14 cellular contexts compared by ENCODE assay signal in genomic region chr1:34166191-34167090, GRCh38. TPM values are rescaled to one million over a fixed set of nuclear protein-coding genes. Genes with fewer than 3 reads are reported as not detected.
DNase-seq lines count a peak whose midpoint lies in the region; ATAC-seq and TF ChIP-seq lines count a peak whose summit lies in the region.
"Had no signal": no experiment of that assay in that cellular context is flagged by ENCODE, and none has a peak within 500 bp of the region (broad histone marks: within the 10 kb centered on the region; RNA-seq: fewer than 3 reads in every experiment).

No MANE protein-coding gene starts in this region.

- no peak overlapping the region for H3K27ac Mint-ChIP-seq in type B pancreatic cell
- H3K27ac Mint-ChIP-seq: natural killer cell had no signal

- H3K27ac ChIP-seq in caudate nucleus (ENCODE audit: low read depth, low read length) (peak overlapping the region; percentile 87), layer of hippocampus (ENCODE audit: low read depth, low read length) (peak overlapping the region; percentile 78)
- H3K27ac ChIP-seq: upper lobe of left lung had no signal

- H3K4me1 Mint-ChIP-seq in type B pancreatic cell (ENCODE audit: unreplicated experiment), result peaks cover 9% of the 10 kb centered on the region

- no peak for TF ChIP-seq CTCF in type B pancreatic cell (conservative IDR thresholded peaks at IDR 0.05)

- H3K27me3 Mint-ChIP-seq in type B pancreatic cell, result peaks cover 88% of the 10 kb centered on the region

- ATAC-seq in left cardiac atrium (peak in 1 of 2 donors; percentile 10), Right ventricle myocardium inferior (no peak)
- ATAC-seq: natural killer cell had no signal

- DNase-seq in left cardiac atrium (peak; percentile 44), Right ventricle myocardium inferior (ENCODE audit: missing footprints) (no peak), caudate nucleus (lab: John Stamatoyannopoulos, UW) (peak in 59 of 61 donors; percentile 36 to 91 (median 82)), type B pancreatic cell (ENCODE audit: extremely low spot score, unreplicated experiment) (no peak), HuH-7 (ENCODE audit: low spot score) (no peak), DMS153 (lab: John Stamatoyannopoulos, UW) (no peak)
- DNase-seq in stimulated activated CD4-positive, alpha-beta T cell treated with anti-CD3 and anti-CD28 coated beads, Interleukin-4, amount 100 ng/mL, for 24 hours, result no peak
- DNase-seq: AML-193; natural killer cell; NCI-H1930; stimulated activated CD4-positive, alpha-beta T cell treated with anti-CD3 and anti-CD28 coated beads, Interleukin-4, amount 100 ng/mL, for 1 hour had no signal

- H3K9me3 Mint-ChIP-seq in type B pancreatic cell, result no peaks in the 10 kb centered on the region
- H3K9me3 Mint-ChIP-seq: natural killer cell had no signal

- H3K36me3 Mint-ChIP-seq in type B pancreatic cell, result no peaks in the 10 kb centered on the region
- H3K36me3 Mint-ChIP-seq: natural killer cell had no signal

- no peaks in the 10 kb centered on the region for H3K27me3 ChIP-seq in layer of hippocampus (ENCODE audit: control insufficient read depth, insufficient read depth, low read length)

- intact Hi-C loops in left cardiac atrium (cut with DNase I), result loop anchor here in 1 of 2 donors (5.0 kb wide), 1 partner anchor 529 kb away; no protein-coding TSS in a partner anchor
- intact Hi-C loops in Right ventricle myocardium inferior (cut with DNase I), result loop anchor here (10.0 kb wide), 1 partner anchor 532 kb away; no protein-coding TSS in a partner anchor

- peak overlapping the region; percentile 63 for H3K4me3 Mint-ChIP-seq in type B pancreatic cell
- H3K4me3 Mint-ChIP-seq: natural killer cell had no signal

RNA-seq across cellular contexts. Expression of gene CSMD2, which starts 1.4 kb away (rescaled TPM):
- total RNA-seq in left cardiac atrium (under 1 TPM; 0.29 to 0.58 TPM), Right ventricle myocardium inferior (0.32 TPM), type B pancreatic cell (ENCODE audit: low replicate concordance) (0.48 and 1.8 TPM in 2 replicates)
- total RNA-seq: natural killer cell had no signal

RNA-seq across cellular contexts. Expression of gene C1orf94, which starts 10.3 kb away (rescaled TPM):
- not detected for total RNA-seq in left cardiac atrium
- not detected for total RNA-seq in Right ventricle myocardium inferior
- total RNA-seq in type B pancreatic cell (ENCODE audit: low replicate concordance), result not detected in 2 replicates
- total RNA-seq: glomerular endothelial cell, natural killer cell, upper lobe of left lung had no signal

Comparison
In these comparisons a context has a peak if more than half of its experiments do, and no peak if none do; other contexts are left out.
1. DNase-seq: peak in left cardiac atrium (single experiment) and caudate nucleus (59 of 61); none in Right ventricle myocardium inferior (single experiment), type B pancreatic cell (single experiment), stimulated activated CD4-positive, alpha-beta T cell treated with anti-CD3 and anti-CD28 coated beads, Interleukin-4, amount 100 ng/mL, for 24 hours (single experiment), HuH-7 (single experiment) and DMS153 (single experiment).